ENCODE assay signal across 25 cellular contexts in genomic region chr12:62717636-62718035, GRCh38.
DNase-seq lines count a peak whose midpoint lies in the region; ATAC-seq, FAIRE-seq and TF ChIP-seq lines count a peak whose summit lies in the region.
"Had no signal": no experiment of that assay in that cellular context is flagged by ENCODE, and none has a peak within 500 bp of the region (broad histone marks: within the 10 kb centered on the region; RNA-seq: fewer than 3 reads in every experiment).

No MANE protein-coding gene starts in this region.

- H3K27ac ChIP-seq in HepG2 (ENCODE audit: extremely low read length, insufficient read depth, low read length): no peak overlapping the region
- no peak overlapping the region for H3K27ac ChIP-seq in right lobe of liver

- peaks cover 28 to 77% of the 10 kb centered on the region in 2 experiments for H3K36me3 ChIP-seq in HepG2 (replicated peaks in 1 of 2; ENCODE audit: control insufficient read depth in 1 of 2, insufficient read depth in 2 of 2, low read length in 2 of 2)
- no peaks in the 10 kb centered on the region for H3K36me3 ChIP-seq in right lobe of liver
- H3K36me3 ChIP-seq: esophagus squamous epithelium had no signal

- no peaks in the 10 kb centered on the region for H3K79me2 ChIP-seq in HepG2 (ENCODE audit: insufficient read depth, low read length)

- no peak for DNase-seq in HepG2 (ENCODE audit: low spot score)
- no peak for DNase-seq in right lobe of liver
- peak; percentile 88 for DNase-seq in NCI-H82 (lab: John Stamatoyannopoulos, UW)
- no peak for DNase-seq in globus pallidus (ENCODE audit: low spot score)
- DNase-seq: activated CD4-positive, alpha-beta T cell treated with anti-CD3 and anti-CD28 coated beads, Interleukin-2, amount 50 U/mL, for 4 hours; activated CD8-positive, alpha-beta memory T cell treated with anti-CD3 and anti-CD28 coated beads, Interleukin-2, amount 50 U/mL, for 48 hours; activated naive CD8-positive, alpha-beta T cell treated with anti-CD3 and anti-CD28 coated beads, Interleukin-2, amount 10 ng/mL, durations not matched to agents 7 days and 5 days; effector memory CD8-positive, alpha-beta T cell; esophagus squamous epithelium; HCEC 1CT; Kasumi-1; kidney; NCI-H1048; NCI-H2227 treated with DMSO at 0.1 percent for 48 hours; nucleus accumbens; stimulated activated CD4-positive, alpha-beta T cell treated with anti-CD3 and anti-CD28 coated beads, Interleukin-2, amount 100 ng/mL, for 48 hours; stimulated activated naive B cell treated with anti-CD40 and anti-IgM and Interleukin-4, amounts not matched to agents 10 μg/mL and 1 μg/mL and 100 μg/mL, for 72 hours had no signal

- H4K20me1 ChIP-seq in HepG2 (ENCODE audit: insufficient read depth, low read length): no peaks in the 10 kb centered on the region

- H3K4me3 ChIP-seq in HepG2 (replicated peaks in 1 of 3; ENCODE audit: insufficient read depth in 1 of 3, low read depth in 2 of 3, low read length in 3 of 3) (no peak overlapping the region), right lobe of liver (no peak overlapping the region)
- H3K4me3 ChIP-seq: esophagus squamous epithelium, lung, smooth muscle cell had no signal

- no peak overlapping the region for H3K9ac ChIP-seq in HepG2 (ENCODE audit: insufficient read depth, low read depth, low read length)

- TF ChIP-seq EP300 in HepG2 (IDR thresholded peaks at IDR 0.05; ENCODE audit: low read depth in 2 of 2, low read length in 2 of 2) (no peak), HepG2 (CRISPR knock-in tag; IDR thresholded peaks at IDR 0.05; ENCODE audit: borderline replicate concordance) (no peak)

- FAIRE-seq in HepG2 (lab: Jason Lieb, UNC) (no peak), endometrium (lab: Jason Lieb, UNC) (peak; percentile 77)
- FAIRE-seq: HTR-8/SVneo, kidney had no signal

- H3K4me2 ChIP-seq in HepG2 (ENCODE audit: low read depth, low read length): no peak overlapping the region
- H3K4me2 ChIP-seq: smooth muscle cell had no signal

- POLR2A ChIA-PET in HepG2 (lab: Yijun Ruan, JAX): no interaction called here

- no peak for TF ChIP-seq RAD21 in HepG2 (CRISPR knock-in tag; IDR thresholded peaks at IDR 0.05)

- in situ Hi-C loops in HepG2 (cut with HindIII; ENCODE audit: extremely low pct_ligation_motif_present, low pct_unique_long_range_greater_than_20kb): no loop called here

- TF ChIP-seq CTCF in HepG2 (CRISPR knock-in tag; IDR thresholded peaks at IDR 0.05) (no peak), right lobe of liver (IDR thresholded peaks at IDR 0.05) (no peak)

- no peak for ATAC-seq in HepG2
- no peak for ATAC-seq in right lobe of liver
- no peak for ATAC-seq in GM19395 (IDR thresholded peaks at IDR 0.05; ENCODE audit: unreplicated experiment)
- no peak for ATAC-seq in HG02970 (IDR thresholded peaks at IDR 0.05; ENCODE audit: low FRiP score, unreplicated experiment)
- no peak for ATAC-seq in HG03565 (IDR thresholded peaks at IDR 0.05; ENCODE audit: unreplicated experiment)
- ATAC-seq: effector memory CD8-positive, alpha-beta T cell; stimulated activated naive B cell treated with anti-CD40 and anti-IgM and Interleukin-4, amounts not matched to agents 10 μg/mL and 1 μg/mL and 100 μg/mL, for 72 hours; WTC11 had no signal

- no peak overlapping the region for H2AFZ ChIP-seq in HepG2 (ENCODE audit: low read length)

- WGBS in HepG2 (ENCODE audit: low lambda C conversion rate): 95% methylated on average over 1 of the region's 1 CpG
- WGBS in right lobe of liver (ENCODE audit: insufficient coverage, low coverage, low lambda C conversion rate, missing lambda C conversion rate): 60% methylated on average over 1 of the region's 1 CpG

- BruUV-seq in HepG2 (replicated peaks; lab: Mats Ljungman, UMichigan): TSS peak; percentile 13

- intact Hi-C loops in HepG2 (cut with micrococcal nuclease; ENCODE audit: unreplicated experiment) (no loop called here), right lobe of liver (cut with DNase I) (no loop called here)

- TF ChIP-seq POLR2A in HepG2 (IDR thresholded peaks at IDR 0.05; ENCODE audit: insufficient read depth in 1 of 2, low read depth in 2 of 2, low read length in 2 of 2): no peak
- no peak for TF ChIP-seq POLR2A in right lobe of liver (IDR thresholded peaks at IDR 0.05)

- H3K9me3 ChIP-seq in HepG2 (ENCODE audit: low read length) (no peaks in the 10 kb centered on the region), right lobe of liver (no peaks in the 10 kb centered on the region)
- H3K9me3 ChIP-seq: esophagus squamous epithelium had no signal

- H3K4me1 ChIP-seq in HepG2 (ENCODE audit: insufficient read depth, low read length) (no peaks in the 10 kb centered on the region), right lobe of liver (no peaks in the 10 kb centered on the region)

- CTCF ChIA-PET in HepG2 (lab: Yijun Ruan, JAX; ENCODE audit: low intra/inter-chr PET ratio, low total read pairs): no interaction called here

- H3K27me3 ChIP-seq in HepG2 (ENCODE audit: control insufficient read depth in 1 of 2, insufficient read depth in 2 of 2, low read length in 2 of 2) (no peaks in the 10 kb centered on the region), right lobe of liver (no peaks in the 10 kb centered on the region)
- H3K27me3 ChIP-seq: esophagus squamous epithelium had no signal

TF ChIP-seq in HepG2, 621 proteins besides CTCF, POLR2A, EP300 and RAD21:
- TF ChIP-seq REXO4 (CRISPR knock-in tag; IDR thresholded peaks at IDR 0.05; ENCODE audit: borderline replicate concordance): no peak
- no peak for TF ChIP-seq FOSL2 (CRISPR knock-in tag; IDR thresholded peaks at IDR 0.05)
- TF ChIP-seq PATZ1 (CRISPR knock-in tag; IDR thresholded peaks at IDR 0.05): no peak
- TF ChIP-seq NAIF1 (CRISPR knock-in tag; IDR thresholded peaks at IDR 0.05; ENCODE audit: borderline replicate concordance): no peak
- no peak for TF ChIP-seq DNMT1 (CRISPR knock-in tag; IDR thresholded peaks at IDR 0.05)
